In genomic region chr10:133012573-133013359, GRCh38 we compare ENCODE assay signal across 20 cellular contexts.
A peak's percentile ranks its signal among the peaks of the same experiment; 100 is the strongest.
DNase-seq lines count a peak whose midpoint lies in the region; ATAC-seq and TF ChIP-seq lines count a peak whose summit lies in the region.
"Had no signal": no experiment of that assay in that cellular context is flagged by ENCODE, and none has a peak within 500 bp of the region (broad histone marks: within the 10 kb centered on the region; RNA-seq: fewer than 3 reads in every experiment).

No MANE protein-coding gene starts in this region.

- H3K36me3 ChIP-seq in upper lobe of right lung: no peaks in the 10 kb centered on the region
- H3K36me3 ChIP-seq: heart left ventricle, thyroid gland had no signal

- peak overlapping the region; percentile 55 for H3K27ac ChIP-seq in upper lobe of right lung
- H3K27ac ChIP-seq: 22Rv1, thyroid gland had no signal

- no peaks in the 10 kb centered on the region for H3K4me1 Mint-ChIP-seq in activated naive CD8-positive, alpha-beta T cell treated with anti-CD3 and anti-CD28 coated beads, Interleukin-2, amount 50 U/mL, for 24 hours
- H3K4me1 Mint-ChIP-seq: activated CD4-positive, alpha-beta memory T cell treated with anti-CD3 and anti-CD28 coated beads, Interleukin-2, amount 10 ng/mL, durations not matched to agents 7 days and 5 days; B cell had no signal

- intact Hi-C loops in left ventricle myocardium superior (cut with micrococcal nuclease): no loop called here
- intact Hi-C loops in upper lobe of right lung (cut with DNase I): no loop called here

- no peaks in the 10 kb centered on the region for H3K9me3 Mint-ChIP-seq in activated naive CD8-positive, alpha-beta T cell treated with anti-CD3 and anti-CD28 coated beads, Interleukin-2, amount 50 U/mL, for 24 hours
- H3K9me3 Mint-ChIP-seq: activated CD4-positive, alpha-beta memory T cell treated with anti-CD3 and anti-CD28 coated beads, Interleukin-2, amount 10 ng/mL, durations not matched to agents 7 days and 5 days; activated naive CD4-positive, alpha-beta T cell treated with anti-CD3 and anti-CD28 coated beads for 36 hours; nephron progenitor cell; T-helper 2 cell treated with Interferon-gamma antibody and Interleukin-4, amounts not matched to agents 5 μg/mL and 100 μg/mL, for 36 hours had no signal

- TF ChIP-seq CTCF in omental fat pad (IDR thresholded peaks at IDR 0.05): no peak
- no peak for TF ChIP-seq CTCF in upper lobe of right lung (IDR thresholded peaks at IDR 0.05)

- no peaks in the 10 kb centered on the region for H3K27me3 ChIP-seq in upper lobe of right lung
- H3K27me3 ChIP-seq: thyroid gland had no signal

- no peak overlapping the region for H3K27ac Mint-ChIP-seq in activated naive CD8-positive, alpha-beta T cell treated with anti-CD3 and anti-CD28 coated beads, Interleukin-2, amount 50 U/mL, for 24 hours
- H3K27ac Mint-ChIP-seq: activated CD4-positive, alpha-beta memory T cell treated with anti-CD3 and anti-CD28 coated beads, Interleukin-2, amount 10 ng/mL, durations not matched to agents 7 days and 5 days; activated naive CD4-positive, alpha-beta T cell treated with anti-CD3 and anti-CD28 coated beads for 36 hours; B cell; nephron progenitor cell; T-helper 2 cell treated with Interferon-gamma antibody and Interleukin-4, amounts not matched to agents 5 μg/mL and 100 μg/mL, for 36 hours had no signal

- no peak overlapping the region for H3K4me3 ChIP-seq in upper lobe of right lung
- H3K4me3 ChIP-seq: heart left ventricle, thyroid gland had no signal

- H3K27me3 Mint-ChIP-seq in activated naive CD8-positive, alpha-beta T cell treated with anti-CD3 and anti-CD28 coated beads, Interleukin-2, amount 50 U/mL, for 24 hours: peaks cover 4% of the 10 kb centered on the region
- H3K27me3 Mint-ChIP-seq: activated CD4-positive, alpha-beta memory T cell treated with anti-CD3 and anti-CD28 coated beads, Interleukin-2, amount 10 ng/mL, durations not matched to agents 7 days and 5 days; B cell had no signal

- peaks cover 7% of the 10 kb centered on the region for H3K4me1 ChIP-seq in upper lobe of right lung

- DNase-seq in DMS153 (lab: John Stamatoyannopoulos, UW) (peak; percentile 4), DMS153 treated with DMSO at 0.1 percent for 48 hours (lab: John Stamatoyannopoulos, UW; ENCODE audit: unreplicated experiment) (no peak), left ventricle myocardium superior (peak; percentile 56), omental fat pad (ENCODE audit: low spot score) (peak; percentile 45), upper lobe of right lung (peak; percentile 77)
- DNase-seq in activated naive CD8-positive, alpha-beta T cell treated with anti-CD3 and anti-CD28 coated beads, Interleukin-2, amount 50 U/mL, for 24 hours: no peak
- DNase-seq: activated CD4-positive, alpha-beta memory T cell treated with anti-CD3 and anti-CD28 coated beads, Interleukin-2, amount 10 ng/mL, durations not matched to agents 7 days and 5 days; activated naive CD4-positive, alpha-beta T cell treated with anti-CD3 and anti-CD28 coated beads for 36 hours; activated T-cell treated with anti-CD3 and anti-CD28 coated beads, Interleukin-2, amount 50 U/mL, for 1 hour; mesendoderm; NCI-H82; nephron progenitor cell; stimulated activated CD4-positive, alpha-beta T cell treated with anti-CD3 and anti-CD28 coated beads, Interleukin-15, amount 100 ng/mL, for 24 hours; thyroid gland had no signal

- no peaks in the 10 kb centered on the region for H3K9me3 ChIP-seq in upper lobe of right lung
- H3K9me3 ChIP-seq: heart left ventricle, thyroid gland had no signal

- ATAC-seq in left ventricle myocardium superior (no peak), omental fat pad (ENCODE audit: low FRiP score) (no peak), upper lobe of right lung (peak; percentile 13), GM19463 (IDR thresholded peaks at IDR 0.05; ENCODE audit: unreplicated experiment) (no peak), HG03097 (IDR thresholded peaks at IDR 0.05; ENCODE audit: low FRiP score, unreplicated experiment) (no peak)
- ATAC-seq in activated naive CD8-positive, alpha-beta T cell treated with anti-CD3 and anti-CD28 coated beads, Interleukin-2, amount 50 U/mL, for 24 hours: no peak

- H3K36me3 Mint-ChIP-seq in activated naive CD8-positive, alpha-beta T cell treated with anti-CD3 and anti-CD28 coated beads, Interleukin-2, amount 50 U/mL, for 24 hours (ENCODE audit: low read depth): no peaks in the 10 kb centered on the region

- H3K4me3 Mint-ChIP-seq in activated naive CD8-positive, alpha-beta T cell treated with anti-CD3 and anti-CD28 coated beads, Interleukin-2, amount 50 U/mL, for 24 hours: no peak overlapping the region
- H3K4me3 Mint-ChIP-seq: activated CD4-positive, alpha-beta memory T cell treated with anti-CD3 and anti-CD28 coated beads, Interleukin-2, amount 10 ng/mL, durations not matched to agents 7 days and 5 days; activated naive CD4-positive, alpha-beta T cell treated with anti-CD3 and anti-CD28 coated beads for 36 hours; B cell; nephron progenitor cell; T-helper 2 cell treated with Interferon-gamma antibody and Interleukin-4, amounts not matched to agents 5 μg/mL and 100 μg/mL, for 36 hours had no signal

Comparison
In these comparisons a context has a peak if more than half of its experiments do, and no peak if none do; other contexts are left out.
1. DNase-seq: peak in DMS153 (single experiment), left ventricle myocardium superior (single experiment), omental fat pad (single experiment) and upper lobe of right lung (single experiment); none in DMS153 treated with DMSO at 0.1 percent for 48 hours (single experiment) and activated naive CD8-positive, alpha-beta T cell treated with anti-CD3 and anti-CD28 coated beads, Interleukin-2, amount 50 U/mL, for 24 hours (single experiment).